Comparison of ENCODE assay signal across 12 cellular contexts in the genomic region with DNA sequence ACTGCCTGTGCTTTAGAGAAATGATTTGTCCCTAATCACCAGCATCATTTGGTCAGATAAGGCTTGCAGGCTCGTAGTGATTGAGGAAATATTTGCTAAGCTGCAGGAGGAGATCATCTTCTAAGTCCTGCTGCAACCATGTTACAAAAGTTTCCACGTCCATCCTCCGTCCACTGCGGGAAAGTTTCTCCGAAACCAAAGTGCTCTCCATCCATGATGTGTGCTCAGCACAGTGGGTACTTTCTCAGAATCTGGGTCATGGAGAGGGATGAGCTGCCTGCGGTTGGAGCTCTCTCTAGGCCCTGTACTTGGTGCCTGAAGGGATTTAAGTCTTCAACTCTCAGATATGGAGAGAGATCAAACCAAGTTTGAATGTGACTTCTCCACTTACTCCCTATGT. TPM values are rescaled to one million over a fixed set of nuclear protein-coding genes. Genes with fewer than 3 reads are reported as not detected.
DNase-seq lines count a peak whose midpoint lies in the region; ATAC-seq and TF ChIP-seq lines count a peak whose summit lies in the region.
"Had no signal": no experiment of that assay in that cellular context is flagged by ENCODE, and none has a peak within 500 bp of the region (broad histone marks: within the 10 kb centered on the region; RNA-seq: fewer than 3 reads in every experiment).

No MANE protein-coding gene starts in this region.

- peaks cover 4 to 9% (median 4%) of the 10 kb centered on the region in 3 donors for H3K27me3 Mint-ChIP-seq in CD14-positive monocyte (ENCODE audit: low read depth in 3 of 3)
- H3K27me3 Mint-ChIP-seq in effector memory CD8-positive, alpha-beta T cell = peaks cover 0 to 6% of the 10 kb centered on the region in 2 donors

- H3K27ac ChIP-seq in SJSA1 = peak overlapping the region; percentile 87
- H3K27ac ChIP-seq in parathyroid adenoma = peak overlapping the region; percentile 98

- no peak overlapping the region for H3K9ac ChIP-seq in parathyroid adenoma

- TF ChIP-seq CTCF in CD14-positive monocyte (IDR thresholded peaks at IDR 0.05) (no peak), parathyroid adenoma (IDR thresholded peaks at IDR 0.05) (no peak)

- no peak overlapping the region for H3K4me3 Mint-ChIP-seq in CD14-positive monocyte
- H3K4me3 Mint-ChIP-seq in effector memory CD8-positive, alpha-beta T cell = peak overlapping the region; percentile 2 to 9

- no peak for ATAC-seq in effector memory CD8-positive, alpha-beta T cell (replicated peaks)
- ATAC-seq in GM18870 (IDR thresholded peaks at IDR 0.05; ENCODE audit: unreplicated experiment) = no peak

- no peaks in the 10 kb centered on the region for H3K79me2 ChIP-seq in parathyroid adenoma

- peak overlapping the region; percentile 73 for H2AFZ ChIP-seq in parathyroid adenoma

- no peaks in the 10 kb centered on the region for H3K27me3 ChIP-seq in SJSA1 (replicated peaks)
- H3K27me3 ChIP-seq in parathyroid adenoma (ENCODE audit: control insufficient read depth, insufficient read depth, low read length) = no peaks in the 10 kb centered on the region

- no peak for DNase-seq in CD14-positive monocyte (ENCODE audit: low spot score)
- DNase-seq in SJSA1 (ENCODE audit: low read depth in 1 of 2, low spot score in 2 of 2) = no peak
- no peak for DNase-seq in effector memory CD8-positive, alpha-beta T cell
- no peak for DNase-seq in ACHN
- no peak for DNase-seq in NCI-H774 (lab: John Stamatoyannopoulos, UW)
- DNase-seq in NCI-H2107 treated with DMSO at 0.1 percent for 48 hours (lab: John Stamatoyannopoulos, UW; ENCODE audit: unreplicated experiment) = no peak
- DNase-seq: DMS79 treated with DMSO at 0.1 percent for 48 hours; effector CD8-positive, alpha-beta T cell; NCI-H345 had no signal

- in situ Hi-C loops in ACHN (cut with HindIII; ENCODE audit: low pct_ligation_motif_present, low pct_unique_long_range_greater_than_20kb, low sequenced_read_pairs) = no loop called here

- intact Hi-C loops in CD14-positive monocyte (cut with micrococcal nuclease) = no loop called here

- H3K27ac Mint-ChIP-seq in CD14-positive monocyte = peak overlapping the region; percentile 79 to 99 (median 98)
- peak overlapping the region; percentile 62 to 87 for H3K27ac Mint-ChIP-seq in effector memory CD8-positive, alpha-beta T cell
- H3K27ac Mint-ChIP-seq: progenitor cell of endocrine pancreas had no signal

- H3K9me3 Mint-ChIP-seq in CD14-positive monocyte = peaks cover 0 to 2% (median 0%) of the 10 kb centered on the region in 7 donors
- H3K9me3 Mint-ChIP-seq in effector memory CD8-positive, alpha-beta T cell = no peaks in the 10 kb centered on the region

- H3K4me1 Mint-ChIP-seq in CD14-positive monocyte = peaks cover 57% of the 10 kb centered on the region
- H3K4me1 Mint-ChIP-seq in effector memory CD8-positive, alpha-beta T cell (ENCODE audit: low read depth in 2 of 2) = peaks cover 11 to 15% of the 10 kb centered on the region in 2 donors

- peaks cover 27% of the 10 kb centered on the region for H3K4me1 ChIP-seq in SJSA1 (replicated peaks)
- H3K4me1 ChIP-seq in parathyroid adenoma = peaks cover 54% of the 10 kb centered on the region

- H3K4me3 ChIP-seq in SJSA1 = no peak overlapping the region
- no peak overlapping the region for H3K4me3 ChIP-seq in parathyroid adenoma (ENCODE audit: low read depth, low read length)

- peaks cover 6 to 27% of the 10 kb centered on the region in 2 donors for H3K36me3 Mint-ChIP-seq in CD14-positive monocyte
- no peaks in the 10 kb centered on the region for H3K36me3 Mint-ChIP-seq in effector memory CD8-positive, alpha-beta T cell (ENCODE audit: insufficient read depth)

- no peaks in the 10 kb centered on the region for H3K9me3 ChIP-seq in SJSA1 (replicated peaks)
- H3K9me3 ChIP-seq in parathyroid adenoma (ENCODE audit: control insufficient read depth, low read length) = no peaks in the 10 kb centered on the region

- peak overlapping the region; percentile 45 for H3K4me2 ChIP-seq in parathyroid adenoma (ENCODE audit: low read length)

- H3K36me3 ChIP-seq in SJSA1 = no peaks in the 10 kb centered on the region
- no peaks in the 10 kb centered on the region for H3K36me3 ChIP-seq in parathyroid adenoma (ENCODE audit: control insufficient read depth, insufficient read depth, low read length)

RNA-seq across cellular contexts. Expression of gene IL1RL2, which starts 39.3 kb away (rescaled TPM):
- polyA plus RNA-seq in CD14-positive monocyte = under 1 TPM in 1 of 2 donors, not detected in 1; 0.07 TPM
- total RNA-seq in SJSA1 (2014; rRNA removed; shearing (Covaris generic)) = not detected in 2 replicates
- total RNA-seq: progenitor cell of endocrine pancreas had no signal

Comparison
In these comparisons a context has a peak if more than half of its experiments do, and no peak if none do; other contexts are left out.
1. H3K4me3 Mint-ChIP-seq: peak in effector memory CD8-positive, alpha-beta T cell (2 of 2); none in CD14-positive monocyte (0 of 2).